In genomic region chr1:31663622-31664452, GRCh38 we compare ENCODE assay signal across 9 cellular contexts. TPM values are rescaled to one million over a fixed set of nuclear protein-coding genes. Genes with fewer than 3 reads are reported as not detected.
DNase-seq lines count a peak whose midpoint lies in the region; ATAC-seq lines count a peak whose summit lies in the region.
"Had no signal": no experiment of that assay in that cellular context is flagged by ENCODE, and none has a peak within 500 bp of the region (broad histone marks: within the 10 kb centered on the region; RNA-seq: fewer than 3 reads in every experiment).

No MANE protein-coding gene starts in this region.

- peak; percentile 52 for ATAC-seq in sciatic nerve

- DNase-seq in Ammon's horn (ENCODE audit: low spot score): peak; percentile 52
- peak; percentile 76 for DNase-seq in GM19240 (ENCODE audit: insufficient read length, low spot score)
- peak; percentile 55 for DNase-seq in RPMI7951 (ENCODE audit: low read depth)
- peak; percentile 66 for DNase-seq in activated naive CD4-positive, alpha-beta T cell treated with Interleukin-2 at 50 U/mL for 16 hours
- DNase-seq in head of caudate nucleus: peak in 41 of 42 donors; percentile 45 to 91 (median 73)
- DNase-seq in sciatic nerve (ENCODE audit: low spot score): peak; percentile 83
- DNase-seq in DMS114 treated with DMSO at 0.1 percent for 48 hours (lab: John Stamatoyannopoulos, UW; ENCODE audit: unreplicated experiment): no peak
- no peak for DNase-seq in cortex of kidney (lab: John Stamatoyannopoulos, UW)

- intact Hi-C loops in head of caudate nucleus (cut with DNase I): loop anchor here (2.0 to 10.0 kb wide), 3 partner anchors 41 to 301 kb away; partner anchors contain the start of gene COL16A1
- intact Hi-C loops in sciatic nerve (cut with DNase I): loop anchor here (5.0 kb wide), 1 partner anchor 128 kb away; no protein-coding TSS in a partner anchor

RNA-seq across cellular contexts. Expression of gene PEF1, which starts 19.2 kb away (rescaled TPM):
- 114 and 146 TPM in 2 replicates for total RNA-seq in RPMI7951 (2014; rRNA removed; shearing (Covaris generic))
- total RNA-seq in sciatic nerve: 56.7 TPM

RNA-seq across cellular contexts. Expression of gene COL16A1, which starts 40.0 kb away (rescaled TPM):
- 6.9 and 7.1 TPM in 2 replicates for total RNA-seq in RPMI7951 (2014; rRNA removed; shearing (Covaris generic))
- 179 TPM for total RNA-seq in sciatic nerve

RNA-seq across cellular contexts. Expression of gene HCRTR1, which starts 46.3 kb away (rescaled TPM):
- total RNA-seq in RPMI7951 (2014; rRNA removed; shearing (Covaris generic)): not detected in 2 replicates
- total RNA-seq in sciatic nerve: 0.31 TPM
- total RNA-seq: renal cortical epithelial cell had no signal

Comparison
In these comparisons a context has a peak if more than half of its experiments do, and no peak if none do; other contexts are left out.
1. DNase-seq: peak in Ammon's horn (single experiment), GM19240 (single experiment), RPMI7951 (single experiment), activated naive CD4-positive, alpha-beta T cell treated with Interleukin-2 at 50 U/mL for 16 hours (single experiment), head of caudate nucleus (41 of 42) and sciatic nerve (single experiment); none in DMS114 treated with DMSO at 0.1 percent for 48 hours (single experiment) and cortex of kidney (single experiment).
2. RNA of gene COL16A1, which starts 40.0 kb away (total RNA-seq): 179 TPM in sciatic nerve (single experiment); 6.9 to 7.1 TPM in RPMI7951; every median in the first group is over 10 times any median in the second.